In genomic region chr5:140647042-140647341, GRCh38 we compare ENCODE assay signal across 8 cellular contexts. TPM values are rescaled to one million over a fixed set of nuclear protein-coding genes. Genes with fewer than 3 reads are reported as not detected.
DNase-seq lines count a peak whose midpoint lies in the region; ATAC-seq and TF ChIP-seq lines count a peak whose summit lies in the region.

No MANE protein-coding gene starts in this region.

- H3K4me1 ChIP-seq in right lobe of liver = peaks cover 0 to 24% (median 8%) of the 10 kb centered on the region in 4 donors
- H3K4me1 ChIP-seq in uterus = peaks cover 9 to 16% of the 10 kb centered on the region in 2 donors

- H3K36me3 ChIP-seq in right lobe of liver = peaks cover 0 to 52% (median 26%) of the 10 kb centered on the region in 4 donors
- H3K36me3 ChIP-seq in uterus = no peaks in the 10 kb centered on the region

- intact Hi-C loops in left cardiac atrium (cut with DNase I) = loop anchor here in 1 of 2 donors (10.0 kb wide), 1 partner anchor 82 kb away; the partner anchor contains the start of genes APBB3 and SLC35A4
- intact Hi-C loops in cardiac septum (cut with DNase I) = loop anchor here (2.0 to 5.0 kb wide), 3 partner anchors 18 to 85 kb away; partner anchors contain the start of genes APBB3, HARS1, HARS2 and SLC35A4
- intact Hi-C loops in right lobe of liver (cut with DNase I) = no loop called here
- intact Hi-C loops in uterus (cut with DNase I; ENCODE audit: low total_unique reads) = no loop called here

- H3K9me3 ChIP-seq in right lobe of liver (no peaks in the 10 kb centered on the region), uterus (no peaks in the 10 kb centered on the region)

- DNase-seq in left cardiac atrium (no peak), cardiac septum (ENCODE audit: low spot score) (no peak), astrocyte of the hippocampus (ENCODE audit: low read depth, low spot score) (peak; percentile 39), right lobe of liver (no peak), uterus (no peak), NCI-H2107 treated with DMSO at 0.1 percent for 48 hours (lab: John Stamatoyannopoulos, UW; ENCODE audit: unreplicated experiment) (no peak), globus pallidus (ENCODE audit: low spot score) (no peak)

- H3K27me3 ChIP-seq in right lobe of liver = no peaks in the 10 kb centered on the region
- H3K27me3 ChIP-seq in uterus = no peaks in the 10 kb centered on the region

- TF ChIP-seq CTCF in right lobe of liver (IDR thresholded peaks at IDR 0.05) (no peak), uterus (IDR thresholded peaks at IDR 0.05) (no peak)

- peak overlapping the region; percentile 52 to 86 (median 62) for H3K27ac ChIP-seq in right lobe of liver
- H3K27ac ChIP-seq in uterus = peak overlapping the region; percentile 71 to 82

- ATAC-seq in left cardiac atrium (peak; percentile 17 to 39), right lobe of liver (peak in 2 of 4 donors; percentile 10 to 15), GM18511 (IDR thresholded peaks at IDR 0.05; ENCODE audit: unreplicated experiment) (no peak)

- TF ChIP-seq POLR2A in right lobe of liver (IDR thresholded peaks at IDR 0.05) = no peak
- TF ChIP-seq POLR2A in uterus (IDR thresholded peaks at IDR 0.05) = no peak

- H3K4me3 ChIP-seq in right lobe of liver (peak overlapping the region; percentile 75 to 95 (median 80)), uterus (peak overlapping the region; percentile 72 to 95)

- WGBS in right lobe of liver (ENCODE audit: insufficient coverage, low coverage, low lambda C conversion rate, missing lambda C conversion rate) = 2% methylated on average over 18 of the region's 19 CpGs

RNA-seq across cellular contexts. Expression of gene NDUFA2, which starts 0.4 kb away (rescaled TPM):
- 100 to 1,000 TPM in 1 of 2 donors, 10 to 100 TPM in 1; 98.2 to 108 TPM for total RNA-seq in left cardiac atrium
- total RNA-seq in cardiac septum = 101 TPM
- 10 to 100 TPM; 35.4 to 56.8 (median 52.4) TPM for total RNA-seq in right lobe of liver
- 100 to 1,000 TPM in 1 of 4 donors, 10 to 100 TPM in 3; 17.2 to 103 (median 35.6) TPM for total RNA-seq in uterus

RNA-seq across cellular contexts. Expression of gene IK, which starts 0.6 kb away (rescaled TPM):
- total RNA-seq in left cardiac atrium (10 to 100 TPM; 59.6 to 62.8 TPM), cardiac septum (81.9 TPM), right lobe of liver (10 to 100 TPM; 26.6 to 50.7 (median 30.3) TPM), uterus (100 to 1,000 TPM in 2 of 4 donors, 10 to 100 TPM in 2; 60.9 to 265 (median 89.3) TPM)

RNA-seq across cellular contexts. Expression of gene TMCO6, which starts 7.7 kb away (rescaled TPM):
- total RNA-seq in left cardiac atrium (1 to 10 TPM; 3.9 to 6.4 TPM), cardiac septum (3.6 TPM), right lobe of liver (10 to 100 TPM in 5 of 6 experiments, 1 to 10 TPM in 1; 7.3 to 45.5 (median 23.6) TPM), uterus (10 to 100 TPM in 3 of 4 donors, 1 to 10 TPM in 1; 6.2 to 36.2 (median 22.7) TPM)

RNA-seq across cellular contexts. Expression of gene CD14, which starts 14.0 kb away (rescaled TPM):
- total RNA-seq in left cardiac atrium (100 to 1,000 TPM in 1 of 2 donors, 10 to 100 TPM in 1; 73.9 to 107 TPM), cardiac septum (29.6 TPM), right lobe of liver (100 to 1,000 TPM; 174 to 513 (median 244) TPM), uterus (10 to 100 TPM in 3 of 4 donors, under 1 TPM in 1; 0.51 to 48.5 (median 34.0) TPM)

RNA-seq across cellular contexts. Expression of gene WDR55, which starts 17.7 kb away (rescaled TPM):
- total RNA-seq in left cardiac atrium (10 to 100 TPM; 11.0 to 15.4 TPM), cardiac septum (12.0 TPM), right lobe of liver (10 to 100 TPM; 13.3 to 18.4 (median 15.0) TPM), uterus (10 to 100 TPM in 3 of 4 donors, 1 to 10 TPM in 1; 5.9 to 21.9 (median 17.9) TPM)
